ENCODE assay signal across 17 cellular contexts in genomic region chr2:26466662-26467310, GRCh38. TPM values are rescaled to one million over a fixed set of nuclear protein-coding genes. Genes with fewer than 3 reads are reported as not detected.
DNase-seq lines count a peak whose midpoint lies in the region; ATAC-seq, FAIRE-seq and TF ChIP-seq lines count a peak whose summit lies in the region.
"Had no signal": no experiment of that assay in that cellular context is flagged by ENCODE, and none has a peak within 500 bp of the region (broad histone marks: within the 10 kb centered on the region; RNA-seq: fewer than 3 reads in every experiment).

No MANE protein-coding gene starts in this region.

- 0 out of 4 replicates have a peak overlapping the region, but pooled peaks of 1 of the 2 experiments have one; percentile 5 for H3K9ac ChIP-seq in K562 (ENCODE audit: insufficient read depth in 1 of 2, low read depth in 2 of 2, low read length in 2 of 2)
- H3K9ac ChIP-seq: BLaER1 treated with 17β-estradiol and CSF1 and Interleukin-3, amounts not matched to agents 10 nM and 100 nM had no signal

- H3K9me3 ChIP-seq in Caco-2 (no peaks in the 10 kb centered on the region; the same call in 1 of the 2 replicates), K562 (replicated peaks; ENCODE audit: control insufficient read depth, insufficient read depth, low read depth, low read length) (peaks cover 5% of the 10 kb centered on the region; the same call in 1 of the 2 replicates), lower lobe of right lung (peaks cover 9% of the 10 kb centered on the region), spleen (peaks cover 3 to 20% (median 15%) of the 10 kb centered on the region in 8 donors), hepatocyte (ENCODE audit: low read depth) (no peaks in the 10 kb centered on the region)
- H3K9me3 ChIP-seq: BLaER1 treated with 17β-estradiol and CSF1 and Interleukin-3, amounts not matched to agents 10 nM and 100 nM had no signal

- intact Hi-C loops in Caco-2 (cut with micrococcal nuclease; ENCODE audit: unreplicated experiment) = no loop called here
- intact Hi-C loops in K562 (cut with micrococcal nuclease) = loop anchor here (5.0 to 10.0 kb wide), 3 partner anchors 232 to 514 kb away; partner anchors contain the start of gene GAREM2
- intact Hi-C loops in lower lobe of right lung (cut with DNase I) = no loop called here
- intact Hi-C loops in spleen (cut with DNase I; ENCODE audit: low total_unique reads) = no loop called here

- no peaks in the 10 kb centered on the region for H3K36me3 ChIP-seq in Caco-2 (ENCODE audit: control insufficient read depth, insufficient read depth, low read length)
- no peaks in the 10 kb centered on the region for H3K36me3 ChIP-seq in K562 (ENCODE audit: control insufficient read depth, insufficient read depth, low read length)
- H3K36me3 ChIP-seq in lower lobe of right lung = no peaks in the 10 kb centered on the region
- no peaks in the 10 kb centered on the region for H3K36me3 ChIP-seq in spleen
- H3K36me3 ChIP-seq in hepatocyte (replicated peaks; ENCODE audit: insufficient read depth, low read depth) = no peaks in the 10 kb centered on the region
- H3K36me3 ChIP-seq: BLaER1 treated with 17β-estradiol and CSF1 and Interleukin-3, amounts not matched to agents 10 nM and 100 nM had no signal

- H3K4me2 ChIP-seq in K562 (ENCODE audit: insufficient read depth, low read length) = no peak overlapping the region
- no peak overlapping the region for H3K4me2 ChIP-seq in hepatocyte
- H3K4me2 ChIP-seq: BLaER1 treated with 17β-estradiol and CSF1 and Interleukin-3, amounts not matched to agents 10 nM and 100 nM had no signal

- H3K4me1 ChIP-seq in Caco-2 (peaks cover 25% of the 10 kb centered on the region), K562 (replicated peaks in 1 of 2; ENCODE audit: control insufficient read depth in 2 of 2, insufficient read depth in 2 of 2, low read length in 2 of 2) (peaks cover 13 to 19% of the 10 kb centered on the region in 2 experiments; a peak in 4 of 5 replicates), lower lobe of right lung (no peaks in the 10 kb centered on the region), spleen (peaks cover 0 to 21% (median 4%) of the 10 kb centered on the region in 6 donors), hepatocyte (ENCODE audit: insufficient read depth) (no peaks in the 10 kb centered on the region)

- in situ Hi-C loops in K562 (cut with MboI) = loop anchor here (5.0 to 10.0 kb wide), 2 partner anchors 224 to 522 kb away; partner anchors contain the start of genes HADHA and HADHB

- peaks cover 16% of the 10 kb centered on the region for H3K9me3 Mint-ChIP-seq in Caco-2 (ENCODE audit: unreplicated experiment)
- H3K9me3 Mint-ChIP-seq in activated CD4-positive, alpha-beta T cell treated with anti-CD3 and anti-CD28 coated beads, Interleukin-2, amount 10 ng/mL, durations not matched to agents 7 days and 5 days = peaks cover 8% of the 10 kb centered on the region

- TF ChIP-seq RAD21 in K562 (CRISPR knock-in tag; conservative IDR thresholded peaks at IDR 0.05 in 1 of 2, IDR thresholded peaks at IDR 0.05 in 1 of 2) = no peak

- TF ChIP-seq POLR2A in K562 (conservative IDR thresholded peaks at IDR 0.05) (no peak), spleen (IDR thresholded peaks at IDR 0.05) (no peak)

- H3K27ac Mint-ChIP-seq in Caco-2 (ENCODE audit: unreplicated experiment) = peak overlapping the region; percentile 53
- no peak overlapping the region for H3K27ac Mint-ChIP-seq in activated CD4-positive, alpha-beta T cell treated with anti-CD3 and anti-CD28 coated beads, Interleukin-2, amount 10 ng/mL, durations not matched to agents 7 days and 5 days
- H3K27ac Mint-ChIP-seq: CD4-positive, CD25-positive, alpha-beta regulatory T cell had no signal

- BruUV-seq in Caco-2 (replicated peaks; lab: Mats Ljungman, UMichigan) (no TSS peak), K562 (replicated peaks; lab: Mats Ljungman, UMichigan) (no TSS peak)

- H3K9me2 ChIP-seq in hepatocyte (replicated peaks; ENCODE audit: insufficient read depth) = no peaks in the 10 kb centered on the region

- WGBS in K562 (ENCODE audit: insufficient coverage, low coverage, missing lambda C conversion rate) = 57% methylated on average over 14 of the region's 22 CpGs
- WGBS in spleen, 5 donors = 86 to 91% (median 89%) methylated on average over 19 to 22 of the region's 22 CpGs
- 86% methylated on average over 17 of the region's 22 CpGs for WGBS in hepatocyte (ENCODE audit: low lambda C conversion rate, missing lambda C conversion rate)

- TF ChIP-seq CTCF in Caco-2 (IDR thresholded peaks at IDR 0.05; ENCODE audit: insufficient read depth in 1 of 2, low read depth in 1 of 2, low read length in 1 of 2, severe bottlenecking in 1 of 2, unreplicated experiment in 1 of 2) = no peak
- no peak for TF ChIP-seq CTCF in K562 (IDR thresholded peaks at IDR 0.05 in 2 of 3, conservative IDR thresholded peaks at IDR 0.05 in 1 of 3; ENCODE audit: insufficient read depth in 2 of 3, low read depth in 1 of 3, low read length in 3 of 3)
- TF ChIP-seq CTCF in lower lobe of right lung (IDR thresholded peaks at IDR 0.05) = no peak
- no peak for TF ChIP-seq CTCF in spleen (IDR thresholded peaks at IDR 0.05 in 8 of 11, conservative IDR thresholded peaks at IDR 0.05 in 3 of 11)
- TF ChIP-seq CTCF in hepatocyte (IDR thresholded peaks at IDR 0.05; ENCODE audit: poor library complexity) = no peak

- H3K27ac ChIP-seq in K562 (ENCODE audit: extremely low read depth, low read depth, low read length) = no peak overlapping the region
- H3K27ac ChIP-seq in lower lobe of right lung = no peak overlapping the region
- H3K27ac ChIP-seq in spleen = no peak overlapping the region
- no peak overlapping the region for H3K27ac ChIP-seq in hepatocyte
- H3K27ac ChIP-seq: HL-60 had no signal

- FAIRE-seq in K562 (lab: Jason Lieb, UNC) = no peak
- FAIRE-seq: GM12878, GM18507, H54 had no signal

- H2AFZ ChIP-seq in K562 (ENCODE audit: low read depth, low read length) (no peak overlapping the region), hepatocyte (no peak overlapping the region)

- H3K79me2 ChIP-seq in K562 (ENCODE audit: control insufficient read depth, insufficient read depth, low read length) (no peaks in the 10 kb centered on the region), hepatocyte (no peaks in the 10 kb centered on the region)

- H3K36me3 Mint-ChIP-seq in Caco-2 (ENCODE audit: insufficient read depth, unreplicated experiment) = peaks cover 20% of the 10 kb centered on the region
- H3K36me3 Mint-ChIP-seq in activated CD4-positive, alpha-beta T cell treated with anti-CD3 and anti-CD28 coated beads, Interleukin-2, amount 10 ng/mL, durations not matched to agents 7 days and 5 days (ENCODE audit: low read depth) = peaks cover 3% of the 10 kb centered on the region
- H3K36me3 Mint-ChIP-seq: CD4-positive, CD25-positive, alpha-beta regulatory T cell had no signal

- H3K9me1 ChIP-seq in K562 (ENCODE audit: control insufficient read depth, insufficient read depth, low read length) = no peaks in the 10 kb centered on the region

- H4K20me1 ChIP-seq in K562 (replicated peaks; ENCODE audit: control insufficient read depth, insufficient read depth, low read length) (no peaks in the 10 kb centered on the region), hepatocyte (ENCODE audit: insufficient read depth, poor library complexity, severe bottlenecking) (no peaks in the 10 kb centered on the region)
- H4K20me1 ChIP-seq: BLaER1 treated with 17β-estradiol and CSF1 and Interleukin-3, amounts not matched to agents 10 nM and 100 nM had no signal

- CTCF ChIA-PET in Caco-2 (lab: Charles Lee) = interaction anchor here (0.6 to 1.5 kb wide), 2 partner anchors 8 to 9 kb away, joined by 4 to 5 read pairs; no protein-coding TSS in a partner anchor
- CTCF ChIA-PET in K562 (lab: Yijun Ruan, JAX; ENCODE audit: low intra/inter-chr PET ratio) = no interaction called here
- CTCF ChIA-PET in activated CD4-positive, alpha-beta T cell treated with anti-CD3 and anti-CD28 coated beads, Interleukin-2, amount 10 ng/mL, durations not matched to agents 7 days and 5 days (lab: Charles Lee) = interaction anchor here (0.6 to 2.7 kb wide), 5 partner anchors 11 to 561 kb away, joined by 3 to 13 read pairs (median 3); partner anchors contain the start of gene OTOF

- H3K4me1 Mint-ChIP-seq in Caco-2 (ENCODE audit: low read depth, unreplicated experiment) = peaks cover 11% of the 10 kb centered on the region
- peaks cover 2% of the 10 kb centered on the region for H3K4me1 Mint-ChIP-seq in activated CD4-positive, alpha-beta T cell treated with anti-CD3 and anti-CD28 coated beads, Interleukin-2, amount 10 ng/mL, durations not matched to agents 7 days and 5 days
- H3K4me1 Mint-ChIP-seq: CD4-positive, CD25-positive, alpha-beta regulatory T cell had no signal

- H3K4me3 ChIP-seq in Caco-2 (ENCODE audit: low read depth, low read length) (no peak overlapping the region), K562 (no peak overlapping the region), lower lobe of right lung (no peak overlapping the region), spleen (no peak overlapping the region), hepatocyte (no peak overlapping the region)
- H3K4me3 ChIP-seq: BLaER1 treated with 17β-estradiol and CSF1 and Interleukin-3, amounts not matched to agents 10 nM and 100 nM; GM12878 had no signal

- H3K27me3 Mint-ChIP-seq in Caco-2 (ENCODE audit: insufficient read depth, unreplicated experiment) = no peaks in the 10 kb centered on the region
- no peaks in the 10 kb centered on the region for H3K27me3 Mint-ChIP-seq in activated CD4-positive, alpha-beta T cell treated with anti-CD3 and anti-CD28 coated beads, Interleukin-2, amount 10 ng/mL, durations not matched to agents 7 days and 5 days
- H3K27me3 Mint-ChIP-seq: CD4-positive, CD25-positive, alpha-beta regulatory T cell had no signal

- no peak for TF ChIP-seq EP300 in K562 (IDR thresholded peaks at IDR 0.05; ENCODE audit: low read length)

- H3K27me3 ChIP-seq in Caco-2 (replicated peaks; ENCODE audit: control insufficient read depth, insufficient read depth, low read length) (no peaks in the 10 kb centered on the region), K562 (ENCODE audit: control insufficient read depth in 2 of 2, insufficient read depth in 2 of 2, low read length in 2 of 2) (peaks cover 0 to 2% of the 10 kb centered on the region in 2 experiments; a peak in 1 of 5 replicates), lower lobe of right lung (ENCODE audit: low read depth) (no peaks in the 10 kb centered on the region), spleen (replicated peaks in 1 of 7) (no peaks in the 10 kb centered on the region), hepatocyte (no peaks in the 10 kb centered on the region)
- H3K27me3 ChIP-seq: BLaER1 treated with 17β-estradiol and CSF1 and Interleukin-3, amounts not matched to agents 10 nM and 100 nM had no signal

- DNase-seq in Caco-2 = no peak
- DNase-seq in K562 (ENCODE audit: extremely low read depth in 1 of 4, low spot score in 3 of 4) = peak in 3 of 4 experiments; percentile 28 to 33 (median 32)
- DNase-seq in lower lobe of right lung = peak; percentile 24
- peak; percentile 56 for DNase-seq in spleen
- DNase-seq in hepatocyte (ENCODE audit: low spot score) = no peak
- no peak for DNase-seq in activated CD4-positive, alpha-beta T cell treated with anti-CD3 and anti-CD28 coated beads, Interleukin-2, amount 10 ng/mL, durations not matched to agents 7 days and 5 days
- DNase-seq in AML-193 (lab: John Stamatoyannopoulos, UW) = no peak
- DNase-seq: Calu3; CD4-positive, CD25-positive, alpha-beta regulatory T cell; DMS 273 treated with DMSO at 0.1 percent for 48 hours had no signal

- H3K4me3 Mint-ChIP-seq in Caco-2 (ENCODE audit: unreplicated experiment) = no peak overlapping the region
- no peak overlapping the region for H3K4me3 Mint-ChIP-seq in activated CD4-positive, alpha-beta T cell treated with anti-CD3 and anti-CD28 coated beads, Interleukin-2, amount 10 ng/mL, durations not matched to agents 7 days and 5 days
- H3K4me3 Mint-ChIP-seq: CD4-positive, CD25-positive, alpha-beta regulatory T cell had no signal

- ATAC-seq in K562 = peak; percentile 11; the same call in 1 of the 3 replicates
- ATAC-seq in lower lobe of right lung = no peak
- ATAC-seq: GM12878, HCT116 had no signal

- POLR2A ChIA-PET in Caco-2 (lab: Charles Lee) = no interaction called here
- POLR2A ChIA-PET in K562 (lab: Yijun Ruan, JAX) = interaction anchor here (0.9 to 2.7 kb wide), 3 partner anchors 8 to 121 kb away, joined by 3 to 9 read pairs (median 3); partner anchors contain the start of gene SELENOI
- POLR2A ChIA-PET in activated CD4-positive, alpha-beta T cell treated with anti-CD3 and anti-CD28 coated beads, Interleukin-2, amount 10 ng/mL, durations not matched to agents 7 days and 5 days (lab: Charles Lee) = interaction anchor here (0.8 kb wide), 1 partner anchor 9 kb away, joined by 3 read pairs; no protein-coding TSS in a partner anchor

RNA-seq across cellular contexts. Expression of gene OTOF, which starts 11.1 kb away (rescaled TPM):
- total RNA-seq in Caco-2 (2022) (0.09 TPM in 2 replicates), K562 (2014; rRNA removed) (0.05 and 0.33 TPM in 2 replicates), K562 (2014; rRNA removed; fragmentation: Illumina TruSeq; extraction: Trizol) (not detected in 2 replicates), K562 (2015; rRNA removed; fragmentation: Illumina TruSeq; extraction: Trizol) (not detected in 2 replicates), K562 (2021) (0.07 TPM in 1 of 2 replicates, not detected in the other), lower lobe of right lung (0.35 TPM), spleen (1 to 10 TPM in 1 of 7 donors, under 1 TPM in 6; 0.19 to 1.6 (median 0.34) TPM), hepatocyte (0.10 TPM in 1 of 2 replicates, not detected in the other)
- total RNA-seq in K562 (2011; cell fraction: chromatin; rRNA removed; ENCODE audit: low replicate concordance) = 0.11 and 0.49 TPM in 2 replicates
- 0.13 and 0.17 TPM in 2 replicates for total RNA-seq in K562 (2011; cell fraction: nucleolus; rRNA removed)
- total RNA-seq in K562 (2011; cell fraction: nucleoplasm; rRNA removed) = not detected in 2 replicates
- polyA plus RNA-seq in K562 (2011; rRNA removed) (0.07 and 0.11 TPM in 2 replicates), K562 (2014; fragmentation: Illumina TruSeq; extraction: Trizol) (not detected in 2 replicates), K562 (2014; fragmentation: Nextera tagmentation; extraction: Ambion mirVana) (not detected), K562 (2014; rRNA removed) (0.03 TPM in 1 of 2 replicates, not detected in the other), spleen (under 1 TPM; 0.06 to 0.17 (median 0.16) TPM), hepatocyte (0.33 TPM in 1 of 2 replicates, not detected in the other)
- 0.12 and 0.24 TPM in 2 replicates for polyA plus RNA-seq in K562 (2011; cell fraction: cytosol; rRNA removed)
- 0.22 and 0.31 TPM in 2 replicates for polyA plus RNA-seq in K562 (2011; cell fraction: nucleus; rRNA removed)
- polyA plus RNA-seq in K562 (2012) = 0.03 and 0.12 TPM in 2 replicates
- 0.04 TPM in 1 of 2 replicates, not detected in the other for polyA minus RNA-seq in K562 (2011; rRNA and poly(A)+ RNA removed)
- not detected in 2 replicates for polyA minus RNA-seq in K562 (2011; cell fraction: cytosol; rRNA and poly(A)+ RNA removed)
- under 0.01 TPM in 1 of 2 replicates, not detected in the other for polyA minus RNA-seq in K562 (2011; cell fraction: nucleus; rRNA and poly(A)+ RNA removed)
- 10 to 100 TPM; 11.7 to 12.3 TPM for total RNA-seq in activated CD4-positive, alpha-beta T cell treated with anti-CD3 and anti-CD28 coated beads, Interleukin-2, amount 10 ng/mL, durations not matched to agents 7 days and 5 days
- total RNA-seq: A673, Calu3 had no signal

Comparison
In these comparisons a context has a peak if more than half of its experiments do, and no peak if none do; other contexts are left out.
1. DNase-seq: peak in K562 (3 of 4), lower lobe of right lung (single experiment) and spleen (single experiment); none in Caco-2 (0 of 2), hepatocyte (single experiment), activated CD4-positive, alpha-beta T cell treated with anti-CD3 and anti-CD28 coated beads, Interleukin-2, amount 10 ng/mL, durations not matched to agents 7 days and 5 days (single experiment) and AML-193 (0 of 2).